In genomic region chr19:14419038-14419813, GRCh38 we compare ENCODE assay signal across 7 cellular contexts.
A peak's percentile ranks its signal among the peaks of the same experiment; 100 is the strongest.
DNase-seq lines count a peak whose midpoint lies in the region; ATAC-seq lines count a peak whose summit lies in the region.

DDX39A (minus strand) TSS chr19:14419341; CDS start chr19:14413220, 6,121 bp downstream.

- ATAC-seq in GM18508 (IDR thresholded peaks at IDR 0.05; ENCODE audit: insufficient read depth, unreplicated experiment) = peak; percentile 84
- ATAC-seq in HG03025 (IDR thresholded peaks at IDR 0.05; ENCODE audit: low FRiP score, unreplicated experiment) = peak; percentile 81

- DNase-seq in NCI-H2081 (lab: John Stamatoyannopoulos, UW) (peak; percentile 99 to 100), T1000 (lab: John Stamatoyannopoulos, UW) (peak; percentile 93), astrocyte of the hippocampus (ENCODE audit: low read depth, low spot score) (peak; percentile 99), hippocampal formation (lab: John Stamatoyannopoulos, UW) (peak; percentile 98), retina (peak; percentile 97)

Comparison
In these comparisons a context has a peak if more than half of its experiments do, and no peak if none do; other contexts are left out.
1. Peak in every context shown above with its lines: DNase-seq and ATAC-seq.